In the genomic region with DNA sequence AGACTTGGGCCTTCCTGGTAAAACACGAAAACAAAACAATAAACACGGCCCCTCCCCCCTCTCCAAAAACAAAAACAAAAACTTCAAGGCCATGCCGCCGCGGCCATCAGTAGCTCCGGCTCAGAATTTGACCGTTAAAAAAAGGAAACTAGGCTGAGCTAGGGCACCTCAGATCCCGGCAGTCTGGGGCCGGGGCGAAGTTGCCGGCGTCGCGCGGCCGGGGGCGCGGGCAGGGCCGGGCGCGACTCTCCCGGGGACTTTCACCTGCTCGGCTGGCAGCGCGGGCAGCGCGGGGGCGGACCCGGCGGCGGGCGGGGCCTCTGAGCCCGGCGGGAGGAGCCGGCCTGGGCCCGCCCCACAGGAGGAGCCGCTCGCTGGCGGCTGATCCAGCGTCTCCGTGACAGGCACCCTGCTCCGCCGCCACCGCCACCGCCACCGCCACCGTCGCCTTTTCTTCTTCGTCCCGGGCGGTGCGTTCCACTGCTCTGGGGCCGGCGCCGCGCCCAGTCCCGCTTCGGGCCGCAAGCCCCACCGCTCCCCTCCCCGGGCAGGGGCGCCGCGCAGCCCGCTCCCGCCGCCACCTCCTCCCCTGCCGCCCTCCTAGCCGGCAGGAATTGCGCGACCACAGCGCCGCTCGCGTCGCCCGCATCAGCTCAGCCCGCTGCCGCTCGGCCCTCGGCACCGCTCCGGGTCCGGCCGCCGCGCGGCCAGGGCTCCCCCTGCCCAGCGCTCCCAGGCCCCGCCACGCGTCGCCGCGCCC, we compare ENCODE assay signal across 8 cellular contexts. TPM values are rescaled to one million over a fixed set of nuclear protein-coding genes. Genes with fewer than 3 reads are reported as not detected.
A peak's percentile ranks its signal among the peaks of the same experiment; 100 is the strongest.
DNase-seq lines count a peak whose midpoint lies in the region; ATAC-seq and TF ChIP-seq lines count a peak whose summit lies in the region.

A gene (plus strand): TSS at position 358 of the 760 bp plus-strand sequence. CDS start 487 bp downstream, outside the sequence.

- no peaks in the 10 kb centered on the region for H3K27me3 ChIP-seq in lung (ENCODE audit: control insufficient read depth, insufficient read depth)

- no peak for TF ChIP-seq CTCF in lung (IDR thresholded peaks at IDR 0.05; ENCODE audit: control extremely low read depth, extremely low read depth)

- DNase-seq in AG08396 (ENCODE audit: low spot score) (peak; percentile 89), NCI-H345 (lab: John Stamatoyannopoulos, UW) (peak; percentile 90), dermis blood vessel endothelial cell (peak; percentile 74), lung (ENCODE audit: low spot score) (peak; percentile 81)
- DNase-seq in activated CD4-positive, alpha-beta T cell treated with anti-CD3 and anti-CD28 coated beads, Interleukin-2, amount 50 U/mL, for 1 hour: peak; percentile 74
- peak; percentile 50 to 80 (median 65) for DNase-seq in stimulated activated CD4-positive, alpha-beta T cell treated with anti-CD3 and anti-CD28 coated beads, TNF-alpha, amount 100 ng/mL, for 24 hours (ENCODE audit: low read depth in 3 of 3)

- ATAC-seq in GM18909 (IDR thresholded peaks at IDR 0.05; ENCODE audit: poor library complexity, unreplicated experiment) (peak; percentile 97), HG03139 (IDR thresholded peaks at IDR 0.05; ENCODE audit: unreplicated experiment) (peak; percentile 98), lung (ENCODE audit: insufficient read depth, low FRiP score) (peak; percentile 97)

- H3K9me3 ChIP-seq in lung (ENCODE audit: control insufficient read depth in 2 of 2, insufficient read depth in 1 of 2, low read length in 1 of 2): peaks cover 0 to under 1% of the 10 kb centered on the region in 2 donors

- peaks cover 7 to 8% of the 10 kb centered on the region in 2 donors for H3K4me1 ChIP-seq in lung (ENCODE audit: control insufficient read depth in 2 of 2, insufficient read depth in 2 of 2, low read length in 2 of 2)

- 0 to 1% methylated on average over 45 to 95 of the region's 95 CpGs for WGBS in lung, 2 donors

- H3K36me3 ChIP-seq in lung (ENCODE audit: control insufficient read depth in 2 of 2, insufficient read depth in 2 of 2, low read length in 2 of 2): no peaks in the 10 kb centered on the region

- H3K27ac ChIP-seq in lung (ENCODE audit: low read depth in 1 of 2, low read length in 1 of 2): peak within 1 kb of the TSS; percentile 76 to 92

- peak within 1 kb of the TSS; percentile 79 for H3K4me3 ChIP-seq in lung

RNA-seq across cellular contexts. Expression of the gene that starts here (rescaled TPM):
- total RNA-seq in dermis blood vessel endothelial cell: 0.34 and 0.70 TPM in 2 replicates
- 1 to 10 TPM; 1.8 to 5.0 TPM for total RNA-seq in lung
- polyA plus RNA-seq in lung: under 1 TPM; 0.57 to 0.73 TPM

Comparison
In these comparisons a context has a peak if more than half of its experiments do, and no peak if none do; other contexts are left out.
1. Peak in every context shown above with its lines: DNase-seq, ATAC-seq, H3K4me3 ChIP-seq and H3K27ac ChIP-seq.
2. Peak in DNase-seq in dermis blood vessel endothelial cell; RNA of the gene not detected or under 1 TPM.